Comparison of ENCODE assay signal across 28 cellular contexts in the genomic region with DNA sequence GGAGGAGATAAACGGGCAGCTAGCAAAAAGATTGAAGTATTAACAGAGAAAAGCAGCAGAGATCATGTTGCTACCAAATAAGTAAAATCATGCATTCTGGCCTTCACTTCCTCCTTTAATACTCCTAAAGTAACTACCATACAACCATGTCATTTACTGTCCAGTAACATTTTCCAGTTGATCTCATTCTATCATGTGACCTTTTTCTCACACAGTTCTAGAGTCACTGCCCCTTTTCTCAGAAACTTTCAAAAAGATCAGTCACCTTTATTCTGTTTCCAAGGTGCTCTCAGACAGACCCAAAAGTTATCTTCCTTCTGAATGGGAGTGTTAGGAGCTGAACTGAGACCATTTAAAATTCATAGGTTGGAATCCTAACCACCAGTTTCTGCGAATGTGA.
"Had no signal": no experiment of that assay in that cellular context is flagged by ENCODE, and none has a peak within 500 bp of the region (broad histone marks: within the 10 kb centered on the region; RNA-seq: fewer than 3 reads in every experiment).

No MANE protein-coding gene starts in this region.

- H3K36me3 ChIP-seq: colonic mucosa, gastrocnemius medialis, lower lobe of right lung, ovary, sigmoid colon, tibial artery, upper lobe of left lung had no signal

- FAIRE-seq: keratinocyte, urothelium cell line had no signal

- H3K4me3 ChIP-seq: colonic mucosa, gastrocnemius medialis, lower lobe of right lung, ovary, psoas muscle, sigmoid colon, testis, tibial artery, upper lobe of left lung had no signal

- H3K9me3 Mint-ChIP-seq: dendritic cell treated with granulocyte-macrophage colony-stimulating factor and Interleukin-4, amounts not matched to agents 40 ng/mL and 50 ng/mL, for 4 days; naive thymus-derived CD8-positive, alpha-beta T cell; nephron progenitor cell had no signal

- ATAC-seq: esophagus mucosa; gastrocnemius medialis; left ventricle myocardium superior; lower lobe of right lung; naive thymus-derived CD8-positive, alpha-beta T cell; psoas muscle; right cardiac atrium had no signal

- H3K27ac Mint-ChIP-seq: dendritic cell treated with granulocyte-macrophage colony-stimulating factor and Interleukin-4, amounts not matched to agents 40 ng/mL and 50 ng/mL, for 4 days; endodermal cell; nephron progenitor cell had no signal

- H3K27ac ChIP-seq: colonic mucosa, epithelial cell of prostate, gastrocnemius medialis, lower lobe of right lung, ovary, psoas muscle, sigmoid colon, testis, tibial artery, upper lobe of left lung had no signal

- H3K27me3 Mint-ChIP-seq: dendritic cell treated with granulocyte-macrophage colony-stimulating factor and Interleukin-4, amounts not matched to agents 40 ng/mL and 50 ng/mL, for 4 days had no signal

- H3K9me3 ChIP-seq: colonic mucosa, gastrocnemius medialis, lower lobe of right lung, ovary, psoas muscle, sigmoid colon, testis, upper lobe of left lung had no signal

- H3K27me3 ChIP-seq: colonic mucosa, gastrocnemius medialis, ovary, sigmoid colon, testis, tibial artery, upper lobe of left lung had no signal

- H3K4me3 Mint-ChIP-seq: dendritic cell treated with granulocyte-macrophage colony-stimulating factor and Interleukin-4, amounts not matched to agents 40 ng/mL and 50 ng/mL, for 4 days; endodermal cell; naive thymus-derived CD8-positive, alpha-beta T cell; nephron progenitor cell had no signal

- H3K4me1 ChIP-seq: colonic mucosa, gastrocnemius medialis, lower lobe of right lung, psoas muscle, sigmoid colon, testis, tibial artery, upper lobe of left lung had no signal

- H3K4me1 Mint-ChIP-seq: endodermal cell, nephron progenitor cell had no signal

- H3K36me3 Mint-ChIP-seq: naive thymus-derived CD8-positive, alpha-beta T cell had no signal

- DNase-seq: colonic mucosa; effector CD8-positive, alpha-beta T cell; endodermal cell; foreskin fibroblast; gastrocnemius medialis; head of caudate nucleus; left ventricle myocardium superior; lower lobe of right lung; naive thymus-derived CD8-positive, alpha-beta T cell; nephron progenitor cell; nucleus accumbens; ovary; posterior cingulate gyrus; psoas muscle; right cardiac atrium; sigmoid colon; stimulated activated CD4-positive, alpha-beta T cell treated with anti-CD3 and anti-CD28 coated beads, Interleukin-2, amount 100 ng/mL, for 24 hours; stimulated activated CD4-positive, alpha-beta T cell treated with anti-CD3 and anti-CD28 coated beads, Interleukin-4, amount 100 ng/mL, for 24 hours; stimulated activated naive CD4-positive, alpha-beta T cell; substantia nigra; testis; tibial artery; upper lobe of left lung had no signal
